ENCODE assay signal across 8 cellular contexts in genomic region chr7:48202916-48203315, GRCh38. TPM values are rescaled to one million over a fixed set of nuclear protein-coding genes. Genes with fewer than 3 reads are reported as not detected.
"Had no signal": no experiment of that assay in that cellular context is flagged by ENCODE, and none has a peak within 500 bp of the region (broad histone marks: within the 10 kb centered on the region; RNA-seq: fewer than 3 reads in every experiment).

No MANE protein-coding gene starts in this region.

RNA-seq across cellular contexts. Expression of gene ABCA13, which starts 31.7 kb away (rescaled TPM):
- total RNA-seq: naive thymus-derived CD8-positive, alpha-beta T cell; natural killer cell treated with Interleukin-12 subunit alpha and Interleukin-12 subunit beta and Interleukin-15 and Interleukin-18, amount 100 ng/mL, for 72 hours; pulmonary artery endothelial cell; right atrium auricular region; right cardiac atrium; smooth muscle cell had no signal
- polyA plus RNA-seq: naive thymus-derived CD4-positive, alpha-beta T cell; naive thymus-derived CD8-positive, alpha-beta T cell; psoas muscle; right cardiac atrium; smooth muscle cell had no signal
